In genomic region chr15:77604973-77605372, GRCh38 we compare ENCODE assay signal across 20 cellular contexts. TPM values are rescaled to one million over a fixed set of nuclear protein-coding genes. Genes with fewer than 3 reads are reported as not detected.
DNase-seq lines count a peak whose midpoint lies in the region; ATAC-seq, FAIRE-seq and TF ChIP-seq lines count a peak whose summit lies in the region.
"Had no signal": no experiment of that assay in that cellular context is flagged by ENCODE, and none has a peak within 500 bp of the region (broad histone marks: within the 10 kb centered on the region; RNA-seq: fewer than 3 reads in every experiment).

No MANE protein-coding gene starts in this region.

- H3K9me3 ChIP-seq in HEK293 (ENCODE audit: control insufficient read depth, insufficient read depth, low read depth, low read length) (no peaks in the 10 kb centered on the region), K562 (replicated peaks; ENCODE audit: control insufficient read depth, insufficient read depth, low read depth, low read length) (no peaks in the 10 kb centered on the region), smooth muscle cell (replicated peaks; ENCODE audit: low read depth) (no peaks in the 10 kb centered on the region)
- H3K9me3 ChIP-seq in CD4-positive, alpha-beta memory T cell (ENCODE audit: control insufficient read depth in 1 of 2, low read length in 2 of 2), result no peaks in the 10 kb centered on the region
- H3K9me3 ChIP-seq: ascending aorta, thoracic aorta had no signal

- no peak for ATAC-seq in K562
- ATAC-seq in HG03565 (IDR thresholded peaks at IDR 0.05; ENCODE audit: unreplicated experiment), result no peak
- ATAC-seq: left ventricle myocardium superior, Panc1 had no signal

- H3K4me3 Mint-ChIP-seq in immature natural killer cell, result peak overlapping the region in 4 of 5 donors; percentile 56 to 70 (median 60)
- peak overlapping the region in 2 of 8 donors; percentile 24 to 64 for H3K4me3 Mint-ChIP-seq in CD4-positive, alpha-beta memory T cell

- TF ChIP-seq CTCF in HEK293 (tag by site-specific recombination; IDR thresholded peaks at IDR 0.05) (no peak), K562 (IDR thresholded peaks at IDR 0.05 in 2 of 3, conservative IDR thresholded peaks at IDR 0.05 in 1 of 3; ENCODE audit: insufficient read depth in 2 of 3, low read depth in 1 of 3, low read length in 3 of 3) (no peak), smooth muscle cell (IDR thresholded peaks at IDR 0.05; ENCODE audit: borderline replicate concordance, insufficient read depth, poor library complexity, severe bottlenecking) (no peak)

- no peaks in the 10 kb centered on the region for H3K9me3 Mint-ChIP-seq in immature natural killer cell
- H3K9me3 Mint-ChIP-seq in CD4-positive, alpha-beta memory T cell, result peaks cover 0 to 2% (median 0%) of the 10 kb centered on the region in 8 donors

- CTCF ChIA-PET in HEK293 (lab: Yijun Ruan, JAX) (interaction anchor here (0.6 to 5.5 kb wide), 3 partner anchors 13 to 217 kb away, joined by 3 to 55 read pairs (median 4); no protein-coding TSS in a partner anchor), K562 (lab: Yijun Ruan, JAX; ENCODE audit: low intra/inter-chr PET ratio) (no interaction called here)
- CTCF ChIA-PET in CD4-positive, alpha-beta memory T cell (lab: Charles Lee; ENCODE audit: partially characterized antibody), result no interaction called here

- H3K27me3 ChIP-seq in K562 (ENCODE audit: control insufficient read depth in 2 of 2, insufficient read depth in 2 of 2, low read length in 2 of 2), result no peaks in the 10 kb centered on the region
- no peaks in the 10 kb centered on the region for H3K27me3 ChIP-seq in smooth muscle cell (ENCODE audit: low read depth)
- H3K27me3 ChIP-seq in CD4-positive, alpha-beta memory T cell (ENCODE audit: insufficient read depth, low read length), result no peaks in the 10 kb centered on the region
- H3K27me3 ChIP-seq: ascending aorta had no signal

- no peaks in the 10 kb centered on the region for H3K36me3 Mint-ChIP-seq in immature natural killer cell
- no peaks in the 10 kb centered on the region for H3K36me3 Mint-ChIP-seq in CD4-positive, alpha-beta memory T cell

- no peak for TF ChIP-seq RAD21 in K562 (CRISPR knock-in tag; conservative IDR thresholded peaks at IDR 0.05 in 1 of 2, IDR thresholded peaks at IDR 0.05 in 1 of 2)

- H3K27me3 Mint-ChIP-seq in immature natural killer cell (ENCODE audit: low read depth in 3 of 3), result peaks cover 2 to 10% (median 2%) of the 10 kb centered on the region in 3 donors
- peaks cover 2 to 7% of the 10 kb centered on the region in 2 donors for H3K27me3 Mint-ChIP-seq in CD4-positive, alpha-beta memory T cell

- peaks cover 15% of the 10 kb centered on the region for H3F3A ChIP-seq in smooth muscle cell (ENCODE audit: low read depth)

- H3K27ac ChIP-seq in HEK293 (ENCODE audit: extremely low read depth, low read depth, low read length) (no peak overlapping the region), K562 (ENCODE audit: extremely low read depth, low read depth, low read length) (no peak overlapping the region), smooth muscle cell (ENCODE audit: low read depth) (no peak overlapping the region)
- H3K27ac ChIP-seq in CD4-positive, alpha-beta memory T cell (ENCODE audit: low read depth, low read length), result no peak overlapping the region
- H3K27ac ChIP-seq: ascending aorta, thoracic aorta had no signal

- H3K9ac ChIP-seq in K562 (ENCODE audit: insufficient read depth in 1 of 2, low read depth in 2 of 2, low read length in 2 of 2) (no peak overlapping the region), smooth muscle cell (ENCODE audit: low read depth) (no peak overlapping the region)

- H3K79me2 ChIP-seq in K562 (ENCODE audit: control insufficient read depth, insufficient read depth, low read length) (no peaks in the 10 kb centered on the region), smooth muscle cell (ENCODE audit: low read depth) (no peaks in the 10 kb centered on the region)

- H2AFZ ChIP-seq in K562 (ENCODE audit: low read depth, low read length), result 0 out of 2 replicates have a peak overlapping the region, but pooled peaks have one; percentile 34
- no peak overlapping the region for H2AFZ ChIP-seq in smooth muscle cell (ENCODE audit: low read depth)

- H3K4me1 ChIP-seq in HEK293 (ENCODE audit: control insufficient read depth, insufficient read depth, low read length) (peaks cover 6% of the 10 kb centered on the region; the same call in 1 of the 2 replicates), K562 (replicated peaks in 1 of 2; ENCODE audit: control insufficient read depth in 2 of 2, insufficient read depth in 2 of 2, low read length in 2 of 2) (peaks cover 38 to 43% of the 10 kb centered on the region in 2 experiments), smooth muscle cell (ENCODE audit: low read depth) (peaks cover 38% of the 10 kb centered on the region)
- no peaks in the 10 kb centered on the region for H3K4me1 ChIP-seq in CD4-positive, alpha-beta memory T cell (ENCODE audit: insufficient read depth, low read length)
- H3K4me1 ChIP-seq: ascending aorta had no signal

- no peak for TF ChIP-seq EP300 in K562 (IDR thresholded peaks at IDR 0.05; ENCODE audit: low read length)

- H3K36me3 ChIP-seq in HEK293 (ENCODE audit: control insufficient read depth in 2 of 2, insufficient read depth in 1 of 2, low read length in 2 of 2) (no peaks in the 10 kb centered on the region), K562 (ENCODE audit: control insufficient read depth, insufficient read depth, low read length) (no peaks in the 10 kb centered on the region), smooth muscle cell (ENCODE audit: low read depth) (no peaks in the 10 kb centered on the region)
- no peaks in the 10 kb centered on the region for H3K36me3 ChIP-seq in CD4-positive, alpha-beta memory T cell (ENCODE audit: insufficient read depth, low read length)
- H3K36me3 ChIP-seq: ascending aorta, thoracic aorta had no signal

- no peak for DNase-seq in K562 (ENCODE audit: extremely low read depth in 1 of 4, low spot score in 3 of 4)
- DNase-seq in immature natural killer cell, result no peak
- DNase-seq in smooth muscle cell (lab: John Stamatoyannopoulos, UW; ENCODE audit: unreplicated experiment), result no peak
- no peak for DNase-seq in CD4-positive, alpha-beta memory T cell
- DNase-seq in activated CD4-positive, alpha-beta T cell treated with anti-CD3 and anti-CD28 coated beads, Interleukin-2, amount 50 U/mL, for 4 hours, result no peak
- DNase-seq: activated CD4-positive, alpha-beta T cell treated with anti-CD3 and anti-CD28 coated beads for 4 hours; activated CD8-positive, alpha-beta memory T cell treated with anti-CD3 and anti-CD28 coated beads, Interleukin-2, amount 50 U/mL, for 4 hours; activated naive CD4-positive, alpha-beta T cell treated with Interleukin-2 at 50 U/mL for 16 hours; left ventricle myocardium superior; MM.1S; small intestine; stimulated activated CD4-positive, alpha-beta T cell treated with anti-CD3 and anti-CD28 coated beads, Interleukin-4, amount 100 ng/mL, for 24 hours had no signal

- POLR2A ChIA-PET in HEK293 (lab: Yijun Ruan, JAX) (no interaction called here), K562 (lab: Yijun Ruan, JAX) (interaction anchor here (0.8 kb wide), 1 partner anchor 13 kb away, joined by 4 read pairs; no protein-coding TSS in a partner anchor)
- POLR2A ChIA-PET in CD4-positive, alpha-beta memory T cell (lab: Charles Lee; ENCODE audit: partially characterized antibody), result no interaction called here

- H4K20me1 ChIP-seq in K562 (replicated peaks; ENCODE audit: control insufficient read depth, insufficient read depth, low read length) (no peaks in the 10 kb centered on the region), smooth muscle cell (ENCODE audit: low read depth) (no peaks in the 10 kb centered on the region)

- BruUV-seq in K562 (replicated peaks; lab: Mats Ljungman, UMichigan), result no TSS peak

- no peaks in the 10 kb centered on the region for H3K9me1 ChIP-seq in K562 (ENCODE audit: control insufficient read depth, insufficient read depth, low read length)

- in situ Hi-C loops in K562 (cut with MboI), result no loop called here

- peaks cover 8 to 10% of the 10 kb centered on the region in 2 donors for H3K4me1 Mint-ChIP-seq in immature natural killer cell
- H3K4me1 Mint-ChIP-seq in CD4-positive, alpha-beta memory T cell, result peaks cover 0 to 7% (median 6%) of the 10 kb centered on the region in 4 donors

- no peak overlapping the region for H3K27ac Mint-ChIP-seq in immature natural killer cell
- H3K27ac Mint-ChIP-seq in CD4-positive, alpha-beta memory T cell, result no peak overlapping the region

- TF ChIP-seq POLR2A in K562 (conservative IDR thresholded peaks at IDR 0.05), result no peak

- H3K4me3 ChIP-seq in HEK293 (ENCODE audit: low read depth, low read length) (no peak overlapping the region), K562 (no peak overlapping the region), smooth muscle cell (no peak overlapping the region)
- H3K4me3 ChIP-seq in CD4-positive, alpha-beta memory T cell (ENCODE audit: low read length in 2 of 2), result no peak overlapping the region
- H3K4me3 ChIP-seq: ascending aorta, thoracic aorta had no signal

- intact Hi-C loops in K562 (cut with micrococcal nuclease), result no loop called here
- intact Hi-C loops in CD4-positive, alpha-beta memory T cell (cut with micrococcal nuclease), result no loop called here

- FAIRE-seq in K562 (lab: Jason Lieb, UNC), result no peak
- FAIRE-seq: colon, G401.6, small intestine had no signal

- H3K4me2 ChIP-seq in K562 (ENCODE audit: insufficient read depth, low read length) (no peak overlapping the region), smooth muscle cell (peak overlapping the region; percentile 67)

- 60% methylated on average over 2 of the region's 2 CpGs for WGBS in K562 (ENCODE audit: insufficient coverage, low coverage, missing lambda C conversion rate)
- 82% methylated on average over 2 of the region's 2 CpGs for WGBS in smooth muscle cell (ENCODE audit: low lambda C conversion rate)

RNA-seq across cellular contexts. Expression of gene LINGO1, which starts 27.7 kb away (rescaled TPM):
- total RNA-seq in K562 (2011; cell fraction: chromatin; rRNA removed; ENCODE audit: low replicate concordance), result 11.5 and 26.9 TPM in 2 replicates
- 18.7 and 19.2 TPM in 2 replicates for total RNA-seq in K562 (2011; cell fraction: nucleolus; rRNA removed)
- 24.1 and 38.6 TPM in 2 replicates for total RNA-seq in K562 (2011; cell fraction: nucleoplasm; rRNA removed)
- total RNA-seq in K562 (2014; rRNA removed) (2.1 and 3.3 TPM in 2 replicates), K562 (2014; rRNA removed; fragmentation: Illumina TruSeq; extraction: Trizol) (0.65 and 0.73 TPM in 2 replicates), K562 (2015; rRNA removed; fragmentation: Illumina TruSeq; extraction: Trizol) (2.0 TPM in 2 replicates), K562 (2021) (14.3 and 14.8 TPM in 2 replicates), smooth muscle cell (3.5 and 8.2 TPM in 2 replicates)
- polyA plus RNA-seq in K562 (2011; rRNA removed) (12.4 and 19.4 TPM in 2 replicates), K562 (2014; fragmentation: Illumina TruSeq; extraction: Trizol) (15.3 and 19.0 TPM in 2 replicates), K562 (2014; fragmentation: Nextera tagmentation; extraction: Ambion mirVana) (under 1 TPM; 0.07 to 0.08 TPM), K562 (2014; rRNA removed) (8.1 and 9.3 TPM in 2 replicates), immature natural killer cell (not detected), smooth muscle cell (11.1 and 13.4 TPM in 2 replicates)
- polyA plus RNA-seq in K562 (2011; cell fraction: cytosol; rRNA removed), result 14.2 and 25.6 TPM in 2 replicates
- 10.6 and 19.2 TPM in 2 replicates for polyA plus RNA-seq in K562 (2011; cell fraction: nucleus; rRNA removed)
- polyA plus RNA-seq in K562 (2012), result 8.0 and 8.2 TPM in 2 replicates
- 5.8 and 8.8 TPM in 2 replicates for polyA minus RNA-seq in K562 (2011; rRNA and poly(A)+ RNA removed)
- polyA minus RNA-seq in K562 (2011; cell fraction: cytosol; rRNA and poly(A)+ RNA removed), result 14.6 and 15.2 TPM in 2 replicates
- polyA minus RNA-seq in K562 (2011; cell fraction: nucleus; rRNA and poly(A)+ RNA removed), result 3.4 and 3.8 TPM in 2 replicates
- total RNA-seq in CD4-positive, alpha-beta memory T cell, result not detected
- not detected for polyA plus RNA-seq in CD4-positive, alpha-beta memory T cell
- total RNA-seq: pulmonary artery endothelial cell had no signal
